Comparison of ENCODE assay signal across 1 cellular context in the genomic region with DNA sequence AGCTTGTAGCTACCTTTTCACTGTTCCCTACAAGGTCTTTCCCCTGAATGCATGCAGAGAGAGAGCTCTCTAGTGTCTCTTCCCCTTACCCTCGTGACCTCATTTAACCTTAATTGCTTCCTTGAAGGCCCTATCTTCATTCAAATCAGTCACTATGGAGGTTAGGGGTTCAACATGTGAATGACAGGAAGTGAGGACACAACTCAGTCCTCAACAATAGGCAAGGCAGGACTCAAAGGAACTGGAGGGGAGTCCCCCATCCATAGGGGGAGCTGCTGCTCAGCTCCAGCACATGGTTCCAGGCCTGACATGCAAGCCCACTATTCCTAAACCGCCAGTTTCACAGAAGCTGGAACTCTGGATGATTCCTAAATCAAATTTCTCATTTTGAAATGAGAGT.
A peak's percentile ranks its signal among the peaks of the same experiment; 100 is the strongest.
TF ChIP-seq lines count a peak whose summit lies in the region.

No MANE protein-coding gene starts in this region.

TF ChIP-seq in K562, 482 proteins besides CTCF, POLR2A, EP300 and RAD21 (continued from another document):
- TF ChIP-seq, protein P1, sequence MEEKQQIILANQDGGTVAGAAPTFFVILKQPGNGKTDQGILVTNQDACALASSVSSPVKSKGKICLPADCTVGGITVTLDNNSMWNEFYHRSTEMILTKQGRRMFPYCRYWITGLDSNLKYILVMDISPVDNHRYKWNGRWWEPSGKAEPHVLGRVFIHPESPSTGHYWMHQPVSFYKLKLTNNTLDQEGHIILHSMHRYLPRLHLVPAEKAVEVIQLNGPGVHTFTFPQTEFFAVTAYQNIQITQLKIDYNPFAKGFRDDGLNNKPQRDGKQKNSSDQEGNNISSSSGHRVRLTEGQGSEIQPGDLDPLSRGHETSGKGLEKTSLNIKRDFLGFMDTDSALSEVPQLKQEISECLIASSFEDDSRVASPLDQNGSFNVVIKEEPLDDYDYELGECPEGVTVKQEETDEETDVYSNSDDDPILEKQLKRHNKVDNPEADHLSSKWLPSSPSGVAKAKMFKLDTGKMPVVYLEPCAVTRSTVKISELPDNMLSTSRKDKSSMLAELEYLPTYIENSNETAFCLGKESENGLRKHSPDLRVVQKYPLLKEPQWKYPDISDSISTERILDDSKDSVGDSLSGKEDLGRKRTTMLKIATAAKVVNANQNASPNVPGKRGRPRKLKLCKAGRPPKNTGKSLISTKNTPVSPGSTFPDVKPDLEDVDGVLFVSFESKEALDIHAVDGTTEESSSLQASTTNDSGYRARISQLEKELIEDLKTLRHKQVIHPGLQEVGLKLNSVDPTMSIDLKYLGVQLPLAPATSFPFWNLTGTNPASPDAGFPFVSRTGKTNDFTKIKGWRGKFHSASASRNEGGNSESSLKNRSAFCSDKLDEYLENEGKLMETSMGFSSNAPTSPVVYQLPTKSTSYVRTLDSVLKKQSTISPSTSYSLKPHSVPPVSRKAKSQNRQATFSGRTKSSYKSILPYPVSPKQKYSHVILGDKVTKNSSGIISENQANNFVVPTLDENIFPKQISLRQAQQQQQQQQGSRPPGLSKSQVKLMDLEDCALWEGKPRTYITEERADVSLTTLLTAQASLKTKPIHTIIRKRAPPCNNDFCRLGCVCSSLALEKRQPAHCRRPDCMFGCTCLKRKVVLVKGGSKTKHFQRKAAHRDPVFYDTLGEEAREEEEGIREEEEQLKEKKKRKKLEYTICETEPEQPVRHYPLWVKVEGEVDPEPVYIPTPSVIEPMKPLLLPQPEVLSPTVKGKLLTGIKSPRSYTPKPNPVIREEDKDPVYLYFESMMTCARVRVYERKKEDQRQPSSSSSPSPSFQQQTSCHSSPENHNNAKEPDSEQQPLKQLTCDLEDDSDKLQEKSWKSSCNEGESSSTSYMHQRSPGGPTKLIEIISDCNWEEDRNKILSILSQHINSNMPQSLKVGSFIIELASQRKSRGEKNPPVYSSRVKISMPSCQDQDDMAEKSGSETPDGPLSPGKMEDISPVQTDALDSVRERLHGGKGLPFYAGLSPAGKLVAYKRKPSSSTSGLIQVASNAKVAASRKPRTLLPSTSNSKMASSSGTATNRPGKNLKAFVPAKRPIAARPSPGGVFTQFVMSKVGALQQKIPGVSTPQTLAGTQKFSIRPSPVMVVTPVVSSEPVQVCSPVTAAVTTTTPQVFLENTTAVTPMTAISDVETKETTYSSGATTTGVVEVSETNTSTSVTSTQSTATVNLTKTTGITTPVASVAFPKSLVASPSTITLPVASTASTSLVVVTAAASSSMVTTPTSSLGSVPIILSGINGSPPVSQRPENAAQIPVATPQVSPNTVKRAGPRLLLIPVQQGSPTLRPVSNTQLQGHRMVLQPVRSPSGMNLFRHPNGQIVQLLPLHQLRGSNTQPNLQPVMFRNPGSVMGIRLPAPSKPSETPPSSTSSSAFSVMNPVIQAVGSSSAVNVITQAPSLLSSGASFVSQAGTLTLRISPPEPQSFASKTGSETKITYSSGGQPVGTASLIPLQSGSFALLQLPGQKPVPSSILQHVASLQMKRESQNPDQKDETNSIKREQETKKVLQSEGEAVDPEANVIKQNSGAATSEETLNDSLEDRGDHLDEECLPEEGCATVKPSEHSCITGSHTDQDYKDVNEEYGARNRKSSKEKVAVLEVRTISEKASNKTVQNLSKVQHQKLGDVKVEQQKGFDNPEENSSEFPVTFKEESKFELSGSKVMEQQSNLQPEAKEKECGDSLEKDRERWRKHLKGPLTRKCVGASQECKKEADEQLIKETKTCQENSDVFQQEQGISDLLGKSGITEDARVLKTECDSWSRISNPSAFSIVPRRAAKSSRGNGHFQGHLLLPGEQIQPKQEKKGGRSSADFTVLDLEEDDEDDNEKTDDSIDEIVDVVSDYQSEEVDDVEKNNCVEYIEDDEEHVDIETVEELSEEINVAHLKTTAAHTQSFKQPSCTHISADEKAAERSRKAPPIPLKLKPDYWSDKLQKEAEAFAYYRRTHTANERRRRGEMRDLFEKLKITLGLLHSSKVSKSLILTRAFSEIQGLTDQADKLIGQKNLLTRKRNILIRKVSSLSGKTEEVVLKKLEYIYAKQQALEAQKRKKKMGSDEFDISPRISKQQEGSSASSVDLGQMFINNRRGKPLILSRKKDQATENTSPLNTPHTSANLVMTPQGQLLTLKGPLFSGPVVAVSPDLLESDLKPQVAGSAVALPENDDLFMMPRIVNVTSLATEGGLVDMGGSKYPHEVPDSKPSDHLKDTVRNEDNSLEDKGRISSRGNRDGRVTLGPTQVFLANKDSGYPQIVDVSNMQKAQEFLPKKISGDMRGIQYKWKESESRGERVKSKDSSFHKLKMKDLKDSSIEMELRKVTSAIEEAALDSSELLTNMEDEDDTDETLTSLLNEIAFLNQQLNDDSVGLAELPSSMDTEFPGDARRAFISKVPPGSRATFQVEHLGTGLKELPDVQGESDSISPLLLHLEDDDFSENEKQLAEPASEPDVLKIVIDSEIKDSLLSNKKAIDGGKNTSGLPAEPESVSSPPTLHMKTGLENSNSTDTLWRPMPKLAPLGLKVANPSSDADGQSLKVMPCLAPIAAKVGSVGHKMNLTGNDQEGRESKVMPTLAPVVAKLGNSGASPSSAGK (IDR thresholded peaks at IDR 0.05) = peak; percentile 35; the same call in 1 of the 2 replicates
- no peak for TF ChIP-seq KLF1 (tag; IDR thresholded peaks at IDR 0.05)
- TF ChIP-seq POLR2B (IDR thresholded peaks at IDR 0.05; ENCODE audit: low read depth, partially characterized antibody) = no peak
- 0 out of 2 replicates have a peak, but pooled peaks have one; percentile 14 for TF ChIP-seq CREM (IDR thresholded peaks at IDR 0.05; ENCODE audit: low read depth)
- TF ChIP-seq, protein P2, sequence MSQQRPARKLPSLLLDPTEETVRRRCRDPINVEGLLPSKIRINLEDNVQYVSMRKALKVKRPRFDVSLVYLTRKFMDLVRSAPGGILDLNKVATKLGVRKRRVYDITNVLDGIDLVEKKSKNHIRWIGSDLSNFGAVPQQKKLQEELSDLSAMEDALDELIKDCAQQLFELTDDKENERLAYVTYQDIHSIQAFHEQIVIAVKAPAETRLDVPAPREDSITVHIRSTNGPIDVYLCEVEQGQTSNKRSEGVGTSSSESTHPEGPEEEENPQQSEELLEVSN (IDR thresholded peaks at IDR 0.05; ENCODE audit: borderline replicate concordance in 1 of 2, extremely low read depth in 1 of 2, insufficient read depth in 1 of 2, insufficient read length in 1 of 2, low read depth in 1 of 2, low read length in 1 of 2, poor library complexity in 1 of 2, severe bottlenecking in 1 of 2) = peak in 1 of 2 experiments; percentile 48
- TF ChIP-seq MEIS2 (IDR thresholded peaks at IDR 0.05; ENCODE audit: partially characterized antibody) = peak; percentile 8
- no peak for TF ChIP-seq ZEB2 (IDR thresholded peaks at IDR 0.05)
- no peak for TF ChIP-seq BHLHE40 (IDR thresholded peaks at IDR 0.05; ENCODE audit: low read length)
- TF ChIP-seq ETV1 (tag; conservative IDR thresholded peaks at IDR 0.05; ENCODE audit: low read depth) = peak; percentile 72
- no peak for TF ChIP-seq NR2C2 (CRISPR knock-in tag; IDR thresholded peaks at IDR 0.05)
- peak; percentile 70 for TF ChIP-seq NR2C2 (tag; IDR thresholded peaks at IDR 0.05)
- TF ChIP-seq SOX6 (IDR thresholded peaks at IDR 0.05) = peak; percentile 31; the same call in 1 of the 2 replicates
- TF ChIP-seq TARDBP (IDR thresholded peaks at IDR 0.05) = no peak
- TF ChIP-seq, protein P3, sequence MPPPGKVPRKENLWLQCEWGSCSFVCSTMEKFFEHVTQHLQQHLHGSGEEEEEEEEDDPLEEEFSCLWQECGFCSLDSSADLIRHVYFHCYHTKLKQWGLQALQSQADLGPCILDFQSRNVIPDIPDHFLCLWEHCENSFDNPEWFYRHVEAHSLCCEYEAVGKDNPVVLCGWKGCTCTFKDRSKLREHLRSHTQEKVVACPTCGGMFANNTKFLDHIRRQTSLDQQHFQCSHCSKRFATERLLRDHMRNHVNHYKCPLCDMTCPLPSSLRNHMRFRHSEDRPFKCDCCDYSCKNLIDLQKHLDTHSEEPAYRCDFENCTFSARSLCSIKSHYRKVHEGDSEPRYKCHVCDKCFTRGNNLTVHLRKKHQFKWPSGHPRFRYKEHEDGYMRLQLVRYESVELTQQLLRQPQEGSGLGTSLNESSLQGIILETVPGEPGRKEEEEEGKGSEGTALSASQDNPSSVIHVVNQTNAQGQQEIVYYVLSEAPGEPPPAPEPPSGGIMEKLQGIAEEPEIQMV (tag; conservative IDR thresholded peaks at IDR 0.05; ENCODE audit: low read depth) = no peak
- TF ChIP-seq, protein P4, sequence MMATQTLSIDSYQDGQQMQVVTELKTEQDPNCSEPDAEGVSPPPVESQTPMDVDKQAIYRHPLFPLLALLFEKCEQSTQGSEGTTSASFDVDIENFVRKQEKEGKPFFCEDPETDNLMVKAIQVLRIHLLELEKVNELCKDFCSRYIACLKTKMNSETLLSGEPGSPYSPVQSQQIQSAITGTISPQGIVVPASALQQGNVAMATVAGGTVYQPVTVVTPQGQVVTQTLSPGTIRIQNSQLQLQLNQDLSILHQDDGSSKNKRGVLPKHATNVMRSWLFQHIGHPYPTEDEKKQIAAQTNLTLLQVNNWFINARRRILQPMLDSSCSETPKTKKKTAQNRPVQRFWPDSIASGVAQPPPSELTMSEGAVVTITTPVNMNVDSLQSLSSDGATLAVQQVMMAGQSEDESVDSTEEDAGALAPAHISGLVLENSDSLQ (IDR thresholded peaks at IDR 0.05) = peak; percentile 44
TF ChIP-seq in K562: peak in this region for 12.
